In the genomic region with DNA sequence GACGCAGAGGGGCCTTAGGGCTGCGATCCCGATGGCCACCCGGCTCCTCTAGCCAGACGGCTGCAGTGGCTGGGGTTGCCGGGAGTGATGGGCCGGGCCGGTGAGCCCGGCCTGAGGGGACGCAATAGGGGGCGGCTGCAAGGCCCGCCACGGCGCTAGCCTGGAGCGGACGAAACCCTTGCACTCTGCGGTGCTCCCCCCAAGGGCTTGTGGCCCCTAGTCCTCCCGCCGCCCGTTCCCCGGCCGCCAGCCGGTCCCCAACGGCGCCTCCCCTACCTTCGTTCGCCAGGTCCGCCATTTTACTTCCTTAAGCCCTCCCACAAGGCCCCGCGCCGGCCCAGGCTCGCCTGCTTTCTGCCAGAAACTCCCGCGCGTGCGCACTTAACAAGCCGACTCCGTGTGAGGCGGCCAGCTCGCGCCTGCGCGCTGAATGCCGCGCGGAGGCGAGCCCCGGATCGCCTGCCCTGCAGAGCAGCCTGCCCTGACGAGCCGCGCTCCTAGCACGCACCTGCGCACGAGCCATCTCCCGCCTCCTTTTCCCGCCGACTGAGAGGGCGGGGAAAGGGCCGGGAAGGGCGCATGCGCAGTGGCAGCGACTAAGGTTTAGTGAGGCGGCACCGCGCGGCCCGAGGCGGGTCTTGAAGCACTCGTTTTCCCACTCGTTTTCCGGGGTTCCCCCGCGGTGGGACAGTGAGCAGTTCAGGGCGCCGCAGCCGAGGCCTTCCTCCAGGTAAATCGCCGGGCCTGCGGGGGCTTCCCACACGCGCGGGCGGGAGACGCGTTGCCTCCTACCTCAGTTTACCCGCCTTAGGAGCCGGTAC, we compare ENCODE assay signal across 8 cellular contexts. TPM values are rescaled to one million over a fixed set of nuclear protein-coding genes. Genes with fewer than 3 reads are reported as not detected.
A peak's percentile ranks its signal among the peaks of the same experiment; 100 is the strongest.
DNase-seq lines count a peak whose midpoint lies in the region; ATAC-seq and TF ChIP-seq lines count a peak whose summit lies in the region.

A gene with protein sequence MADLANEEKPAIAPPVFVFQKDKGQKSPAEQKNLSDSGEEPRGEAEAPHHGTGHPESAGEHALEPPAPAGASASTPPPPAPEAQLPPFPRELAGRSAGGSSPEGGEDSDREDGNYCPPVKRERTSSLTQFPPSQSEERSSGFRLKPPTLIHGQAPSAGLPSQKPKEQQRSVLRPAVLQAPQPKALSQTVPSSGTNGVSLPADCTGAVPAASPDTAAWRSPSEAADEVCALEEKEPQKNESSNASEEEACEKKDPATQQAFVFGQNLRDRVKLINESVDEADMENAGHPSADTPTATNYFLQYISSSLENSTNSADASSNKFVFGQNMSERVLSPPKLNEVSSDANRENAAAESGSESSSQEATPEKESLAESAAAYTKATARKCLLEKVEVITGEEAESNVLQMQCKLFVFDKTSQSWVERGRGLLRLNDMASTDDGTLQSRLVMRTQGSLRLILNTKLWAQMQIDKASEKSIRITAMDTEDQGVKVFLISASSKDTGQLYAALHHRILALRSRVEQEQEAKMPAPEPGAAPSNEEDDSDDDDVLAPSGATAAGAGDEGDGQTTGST (minus strand): TSS at position 356 of the 821 bp plus-strand sequence. CDS start 58 bp downstream, at position 298.

- peaks cover 45 to 47% of the 10 kb centered on the region in 2 donors for H3K4me1 Mint-ChIP-seq in effector memory CD8-positive, alpha-beta T cell (ENCODE audit: low read depth in 2 of 2)
- peaks cover 39% of the 10 kb centered on the region for H3K4me1 Mint-ChIP-seq in memory B cell

- ATAC-seq in effector memory CD8-positive, alpha-beta T cell (replicated peaks) = peak; percentile 90
- peak; percentile 86 for ATAC-seq in memory B cell (ENCODE audit: low read depth)

- DNase-seq in CMK (ENCODE audit: low read depth) (peak; percentile 98), GM20000 (ENCODE audit: low spot score) (peak; percentile 99), HT-29 (ENCODE audit: low spot score) (peak; percentile 97), NOMO-1 (lab: John Stamatoyannopoulos, UW; ENCODE audit: unreplicated experiment in 2 of 2) (peak; percentile 99), memory B cell (ENCODE audit: low spot score in 2 of 2) (peak; percentile 88 to 95)
- peak; percentile 94 to 98 for DNase-seq in activated CD8-positive, alpha-beta memory T cell treated with anti-CD3 and anti-CD28 coated beads for 4 hours (ENCODE audit: low read depth in 2 of 2)
- peak; percentile 93 to 97 (median 96) for DNase-seq in effector memory CD8-positive, alpha-beta T cell
- peak; percentile 96 for DNase-seq in stimulated activated CD8-positive, alpha-beta memory T cell treated with anti-CD3 and anti-CD28 coated beads, Interleukin-12 subunit alpha, Interleukin-12 subunit beta, amount 100 ng/mL, for 24 hours (ENCODE audit: extremely low read depth)

- peak within 1 kb of the TSS; percentile 98 to 99 for H3K4me3 Mint-ChIP-seq in effector memory CD8-positive, alpha-beta T cell
- H3K4me3 Mint-ChIP-seq in memory B cell = peak within 1 kb of the TSS; percentile 98

- no peak for TF ChIP-seq CTCF in GM20000 (IDR thresholded peaks at IDR 0.05; ENCODE audit: extremely low read depth, missing control alignments)

- H3K36me3 Mint-ChIP-seq in effector memory CD8-positive, alpha-beta T cell (ENCODE audit: insufficient read depth) = peaks cover 33% of the 10 kb centered on the region
- H3K36me3 Mint-ChIP-seq in memory B cell = peaks cover 12% of the 10 kb centered on the region

- peak within 1 kb of the TSS; percentile 96 for H3K27ac Mint-ChIP-seq in effector memory CD8-positive, alpha-beta T cell
- H3K27ac Mint-ChIP-seq in memory B cell = peak within 1 kb of the TSS; percentile 95

- no peaks in the 10 kb centered on the region for H3K9me3 Mint-ChIP-seq in effector memory CD8-positive, alpha-beta T cell
- H3K9me3 Mint-ChIP-seq in memory B cell = no peaks in the 10 kb centered on the region

- H3K27me3 Mint-ChIP-seq in effector memory CD8-positive, alpha-beta T cell = no peaks in the 10 kb centered on the region
- H3K27me3 Mint-ChIP-seq in memory B cell = no peaks in the 10 kb centered on the region

RNA-seq across cellular contexts. Expression of the gene that starts here (rescaled TPM):
- total RNA-seq in HT-29 (2014; rRNA removed; shearing (Covaris generic)) = 62.1 and 79.3 TPM in 2 replicates

Comparison
In these comparisons a context has a peak if more than half of its experiments do, and no peak if none do; other contexts are left out.
1. Peak in every context shown above with its lines: DNase-seq and ATAC-seq.